Comparison of ENCODE assay signal across 19 cellular contexts in the genomic region with DNA sequence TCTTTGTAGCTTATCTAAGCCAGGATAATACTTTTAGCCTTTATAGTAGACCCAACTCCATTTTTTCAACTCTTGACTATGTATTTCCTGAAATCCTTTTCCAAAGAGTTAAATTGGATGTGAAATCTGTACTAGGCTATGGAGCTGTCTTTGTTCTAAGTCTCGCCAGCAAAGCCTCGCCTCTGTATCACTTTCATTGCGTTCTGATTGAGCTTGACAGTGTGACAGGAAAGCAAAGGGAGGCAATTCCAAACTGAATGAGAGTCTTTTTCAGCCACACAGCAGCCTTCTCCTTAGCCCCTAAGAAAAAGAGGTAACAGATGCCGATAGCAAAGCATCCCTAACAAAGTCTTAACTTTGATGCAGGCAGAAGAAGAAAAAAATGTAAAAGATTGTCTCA.
DNase-seq lines count a peak whose midpoint lies in the region; ATAC-seq, FAIRE-seq and TF ChIP-seq lines count a peak whose summit lies in the region.
"Had no signal": no experiment of that assay in that cellular context is flagged by ENCODE, and none has a peak within 500 bp of the region (broad histone marks: within the 10 kb centered on the region; RNA-seq: fewer than 3 reads in every experiment).

No MANE protein-coding gene starts in this region.

- H3K79me2 ChIP-seq in H1 (ENCODE audit: control insufficient read depth in 1 of 2, insufficient read depth in 2 of 2, low read length in 2 of 2) (no peaks in the 10 kb centered on the region), smooth muscle cell (ENCODE audit: low read depth) (no peaks in the 10 kb centered on the region)

- no peaks in the 10 kb centered on the region for H3K79me1 ChIP-seq in H1 (ENCODE audit: low read depth, low read length)

- H3K23ac ChIP-seq in H1 (ENCODE audit: insufficient read length), result no peak overlapping the region

- no peak overlapping the region for H3K9ac ChIP-seq in H1 (replicated peaks in 1 of 4; ENCODE audit: extremely low read depth in 1 of 4, low read depth in 3 of 4, low read length in 3 of 4)
- H3K9ac ChIP-seq in smooth muscle cell (ENCODE audit: low read depth), result no peak overlapping the region
- H3K9ac ChIP-seq: BLaER1 treated with 17β-estradiol and CSF1 and Interleukin-3, amounts not matched to agents 10 nM and 100 nM; GM23248 had no signal

- TF ChIP-seq RAD21 in H1 (IDR thresholded peaks at IDR 0.05 in 1 of 2, conservative IDR thresholded peaks at IDR 0.05 in 1 of 2; ENCODE audit: low read depth in 2 of 2, low read length in 2 of 2), result no peak

- H3K18ac ChIP-seq in H1 (ENCODE audit: extremely low read depth, low read length), result no peak overlapping the region

- H2AFZ ChIP-seq in H1 (ENCODE audit: low read length) (peak overlapping the region; percentile 43; the same call in 1 of the 2 replicates), neuron (ENCODE audit: low read depth, low read length) (peak overlapping the region; percentile 28), smooth muscle cell (ENCODE audit: low read depth) (no peak overlapping the region)
- H2AFZ ChIP-seq: GM23248 had no signal

- no peak for ATAC-seq in HG03159 (IDR thresholded peaks at IDR 0.05; ENCODE audit: unreplicated experiment)
- no peak for ATAC-seq in HG03108 (IDR thresholded peaks at IDR 0.05; ENCODE audit: unreplicated experiment)
- ATAC-seq: HepG2 had no signal

- no peak for TF ChIP-seq CTCF in H1 (IDR thresholded peaks at IDR 0.05; ENCODE audit: control extremely low read depth in 1 of 3, insufficient read depth in 1 of 3, low read depth in 1 of 3, low read length in 3 of 3)
- no peak for TF ChIP-seq CTCF in smooth muscle cell (IDR thresholded peaks at IDR 0.05; ENCODE audit: borderline replicate concordance, insufficient read depth, poor library complexity, severe bottlenecking)

- no peak for TF ChIP-seq EP300 in H1 (IDR thresholded peaks at IDR 0.05; ENCODE audit: borderline replicate concordance in 1 of 2, low read depth in 2 of 2, low read length in 2 of 2)

- no peak overlapping the region for H2BK15ac ChIP-seq in H1 (ENCODE audit: low read length)

- no peak overlapping the region for H4K91ac ChIP-seq in H1 (replicated peaks; ENCODE audit: insufficient read length, low read length)

- no peak overlapping the region for H3K4ac ChIP-seq in H1 (replicated peaks; ENCODE audit: insufficient read length, low read depth, low read length)

- H2BK20ac ChIP-seq in H1 (ENCODE audit: low read length), result no peak overlapping the region

- H4K8ac ChIP-seq in H1 (ENCODE audit: extremely low read depth, insufficient read depth, low read length), result no peak overlapping the region

- H3K4me3 ChIP-seq in H1 (ENCODE audit: extremely low read depth in 1 of 4, insufficient read depth in 2 of 4, low read depth in 3 of 4, low read length in 4 of 4) (no peak overlapping the region), neuron (ENCODE audit: low read length) (no peak overlapping the region), smooth muscle cell (no peak overlapping the region)
- H3K4me3 ChIP-seq: BLaER1 treated with 17β-estradiol and CSF1 and Interleukin-3, amounts not matched to agents 10 nM and 100 nM; GM23248 had no signal

- FAIRE-seq in H1 (lab: Jason Lieb, UNC), result peak; percentile 24
- FAIRE-seq: G401.6, GM12891, GM19239, HepG2 had no signal

- H4K20me1 ChIP-seq in H1 (replicated peaks in 1 of 2; ENCODE audit: control insufficient read depth in 1 of 2, insufficient read depth in 2 of 2, low read length in 2 of 2) (no peaks in the 10 kb centered on the region), smooth muscle cell (ENCODE audit: low read depth) (no peaks in the 10 kb centered on the region)
- H4K20me1 ChIP-seq: BLaER1 treated with 17β-estradiol and CSF1 and Interleukin-3, amounts not matched to agents 10 nM and 100 nM had no signal

- H3K4me2 ChIP-seq in H1 (ENCODE audit: insufficient read depth in 1 of 2, low read depth in 2 of 2, low read length in 2 of 2) (no peak overlapping the region), smooth muscle cell (peak overlapping the region; percentile 5)
- H3K4me2 ChIP-seq: BLaER1 treated with 17β-estradiol and CSF1 and Interleukin-3, amounts not matched to agents 10 nM and 100 nM had no signal

- no peaks in the 10 kb centered on the region for H3F3A ChIP-seq in smooth muscle cell (ENCODE audit: low read depth)

- H3K56ac ChIP-seq in H1 (replicated peaks; ENCODE audit: insufficient read length, low read depth, low read length), result no peak overlapping the region

- H3K14ac ChIP-seq in H1 (ENCODE audit: insufficient read length), result no peak overlapping the region

- no peaks in the 10 kb centered on the region for H3K27me3 ChIP-seq in H1 (replicated peaks in 1 of 4; ENCODE audit: control insufficient read depth in 3 of 4, extremely low read depth in 1 of 4, insufficient read depth in 3 of 4, low read length in 3 of 4)
- no peaks in the 10 kb centered on the region for H3K27me3 ChIP-seq in neuron (ENCODE audit: insufficient read depth, low read length)
- no peaks in the 10 kb centered on the region for H3K27me3 ChIP-seq in smooth muscle cell (ENCODE audit: low read depth)
- H3K27me3 ChIP-seq: BLaER1 treated with 17β-estradiol and CSF1 and Interleukin-3, amounts not matched to agents 10 nM and 100 nM had no signal

- H3K4me1 ChIP-seq in H1 (replicated peaks in 1 of 4; ENCODE audit: control insufficient read depth in 3 of 4, insufficient read depth in 4 of 4, low read length in 3 of 4) (no peaks in the 10 kb centered on the region; a peak in 1 of 7 replicates), neuron (ENCODE audit: insufficient read depth, low read length) (peaks cover 22% of the 10 kb centered on the region), smooth muscle cell (ENCODE audit: low read depth) (peaks cover 4% of the 10 kb centered on the region)

- H2BK120ac ChIP-seq in H1 (replicated peaks; ENCODE audit: low read depth, low read length), result no peak overlapping the region

- peak; percentile 88 for DNase-seq in NCI-H82 treated with DMSO at 0.1 percent for 48 hours (lab: John Stamatoyannopoulos, UW; ENCODE audit: unreplicated experiment)
- no peak for DNase-seq in H1 (ENCODE audit: low read depth in 1 of 2, low spot score in 2 of 2)
- no peak for DNase-seq in smooth muscle cell (lab: John Stamatoyannopoulos, UW; ENCODE audit: unreplicated experiment)
- DNase-seq in C1 segment of cervical spinal cord (lab: John Stamatoyannopoulos, UW), result no peak
- DNase-seq: CD4-positive, CD25-positive, alpha-beta regulatory T cell; CD8-positive, alpha-beta memory T cell; COR-L47; DMS 273 treated with DMSO at 0.1 percent for 48 hours; GM23248; H7; KBM-7 had no signal

- POLR2A ChIA-PET in H1 (lab: Charles Lee; ENCODE audit: partially characterized antibody), result no interaction called here

- no peak overlapping the region for H2BK12ac ChIP-seq in H1 (ENCODE audit: low read depth, low read length)

- H3K23me2 ChIP-seq in H1 (ENCODE audit: low read depth, low read length), result no peaks in the 10 kb centered on the region

- H2AK5ac ChIP-seq in H1 (ENCODE audit: low read depth, low read length), result no peak overlapping the region

- CTCF ChIA-PET in H1 (lab: Charles Lee; ENCODE audit: partially characterized antibody), result interaction anchor here (0.9 kb wide), 1 partner anchor 8 kb away, joined by 3 read pairs; no protein-coding TSS in a partner anchor

- no peaks in the 10 kb centered on the region for H3K36me3 ChIP-seq in H1 (ENCODE audit: control insufficient read depth in 2 of 4, insufficient read depth in 4 of 4, low read length in 3 of 4)
- no peaks in the 10 kb centered on the region for H3K36me3 ChIP-seq in neuron (ENCODE audit: insufficient read depth, low read length)
- no peaks in the 10 kb centered on the region for H3K36me3 ChIP-seq in smooth muscle cell (ENCODE audit: low read depth)
- H3K36me3 ChIP-seq: BLaER1 treated with 17β-estradiol and CSF1 and Interleukin-3, amounts not matched to agents 10 nM and 100 nM had no signal

- WGBS in H1 (ENCODE audit: extremely low coverage in 1 of 2, insufficient coverage in 1 of 2, insufficient read length in 1 of 2, insufficient replicate concordance in 2 of 2, low coverage in 1 of 2, low lambda C conversion rate in 2 of 2, missing lambda C conversion rate in 1 of 2), 2 experiments, result 79% methylated on average over 4 of the region's 4 CpGs; no CpG with 5 or more reads in 1 of the 2 experiments
- 64% methylated on average over 4 of the region's 4 CpGs for WGBS in smooth muscle cell (ENCODE audit: low lambda C conversion rate)

- no peak overlapping the region for H4K5ac ChIP-seq in H1 (ENCODE audit: insufficient read length, low read depth, low read length)

- no peak overlapping the region for H2BK5ac ChIP-seq in H1 (ENCODE audit: low read depth, low read length)

- H3K9me3 ChIP-seq in H1 (ENCODE audit: insufficient read depth in 2 of 2, low read depth in 1 of 2, low read length in 1 of 2) (no peaks in the 10 kb centered on the region), neuron (ENCODE audit: low read length) (no peaks in the 10 kb centered on the region), smooth muscle cell (replicated peaks; ENCODE audit: low read depth) (no peaks in the 10 kb centered on the region)
- H3K9me3 ChIP-seq: BLaER1 treated with 17β-estradiol and CSF1 and Interleukin-3, amounts not matched to agents 10 nM and 100 nM had no signal

- H3K27ac ChIP-seq in H1 (ENCODE audit: low read depth, low read length) (no peak overlapping the region), smooth muscle cell (ENCODE audit: low read depth) (no peak overlapping the region)
- H3K27ac ChIP-seq: BLaER1 treated with 17β-estradiol and CSF1 and Interleukin-3, amounts not matched to agents 10 nM and 100 nM; GM23248 had no signal

- no peak for TF ChIP-seq POLR2A in H1 (IDR thresholded peaks at IDR 0.05; ENCODE audit: control extremely low read depth in 1 of 2, low read depth in 2 of 2, low read length in 2 of 2)

TF ChIP-seq in H1, 55 proteins besides CTCF, POLR2A, EP300 and RAD21:
- TF ChIP-seq MAX (IDR thresholded peaks at IDR 0.05), result no peak
- no peak for TF ChIP-seq JUN (IDR thresholded peaks at IDR 0.05; ENCODE audit: low read depth, low read length)
- no peak for TF ChIP-seq TCF12 (IDR thresholded peaks at IDR 0.05; ENCODE audit: low read depth, low read length)
- no peak for TF ChIP-seq CEBPB (IDR thresholded peaks at IDR 0.05; ENCODE audit: low read depth, low read length)
- no peak for TF ChIP-seq SUZ12 (IDR thresholded peaks at IDR 0.05; ENCODE audit: low read length)
- TF ChIP-seq PHF8 (conservative IDR thresholded peaks at IDR 0.05; ENCODE audit: low read depth, low read length), result no peak
- TF ChIP-seq POLR2AphosphoS5 (IDR thresholded peaks at IDR 0.05; ENCODE audit: low read depth, low read length), result no peak
- TF ChIP-seq HDAC6 (IDR thresholded peaks at IDR 0.05; ENCODE audit: low read depth, low read length), result no peak
- TF ChIP-seq SIN3A (conservative IDR thresholded peaks at IDR 0.05 in 1 of 2, IDR thresholded peaks at IDR 0.05 in 1 of 2; ENCODE audit: low read depth in 1 of 2, low read length in 2 of 2), result no peak
TF ChIP-seq in H1: peak in this region for 0.
